Comparison of ENCODE assay signal across 34 cellular contexts in genomic region chr13:110682746-110683145, GRCh38.
"Had no signal": no experiment of that assay in that cellular context is flagged by ENCODE, and none has a peak within 500 bp of the region (broad histone marks: within the 10 kb centered on the region; RNA-seq: fewer than 3 reads in every experiment).

No MANE protein-coding gene starts in this region.

- H3K27ac ChIP-seq: ascending aorta, cardiac muscle cell, VCaP had no signal

- ATAC-seq: activated CD8-positive, alpha-beta T cell treated with anti-CD3 and anti-CD28 coated beads, Interleukin-2, amount 10 ng/mL, durations not matched to agents 7 days and 5 days; activated naive CD8-positive, alpha-beta T cell treated with anti-CD3 and anti-CD28 coated beads, Interleukin-2, amount 50 U/mL, for 24 hours had no signal

- H3K9me3 Mint-ChIP-seq: activated B cell treated with CpG ODN at 0.5 μM for 24 hours; activated CD4-positive, alpha-beta memory T cell treated with anti-CD3 and anti-CD28 coated beads, Interleukin-2, amount 10 ng/mL, durations not matched to agents 7 days and 5 days; activated CD4-positive, alpha-beta T cell treated with anti-CD3 and anti-CD28 coated beads, Interleukin-2, amount 10 ng/mL, durations not matched to agents 24 days and 14 days; activated naive CD4-positive, alpha-beta T cell treated with anti-CD3 and anti-CD28 coated beads, Interleukin-2, amount 10 ng/mL, durations not matched to agents 7 days and 5 days; activated naive CD4-positive, alpha-beta T cell treated with anti-CD3 and anti-CD28 coated beads, Interleukin-2, amount 50 U/mL, for 24 hours; activated naive CD8-positive, alpha-beta T cell treated with anti-CD3 and anti-CD28 coated beads, Interleukin-2, amount 10 ng/mL, durations not matched to agents 7 days and 5 days; activated naive CD8-positive, alpha-beta T cell treated with anti-CD3 and anti-CD28 coated beads, Interleukin-2, amount 50 U/mL, for 24 hours; activated T-cell treated with anti-CD3 and anti-CD28 coated beads, Interleukin-2, amount 50 U/mL, for 24 hours; activated T-helper 2 cell treated with anti-CD3 and anti-CD28 coated beads, Interferon-gamma antibody, Interleukin-2, Interleukin-4, amounts not matched to agents 10 μg/mL and 5 μg/mL and 100 μg/mL, durations not matched to agents 14 hours and 24 hours and 36 hours; central memory CD8-positive, alpha-beta T cell; T-helper 1 cell treated with Interleukin-12 subunit alpha and Interleukin-12 subunit beta and Interleukin-4 antibody, amounts not matched to agents 30 μg/mL and 1 μg/mL, for 36 hours; T-helper 2 cell treated with Interferon-gamma antibody and Interleukin-4, amounts not matched to agents 5 μg/mL and 100 μg/mL, for 36 hours had no signal

- H3K4me3 ChIP-seq: ascending aorta, cardiac muscle cell had no signal

- H3K4me1 ChIP-seq: ascending aorta had no signal

- H3K4me1 Mint-ChIP-seq: activated CD4-positive, alpha-beta memory T cell treated with anti-CD3 and anti-CD28 coated beads, Interleukin-2, amount 10 ng/mL, durations not matched to agents 7 days and 5 days; activated naive CD4-positive, alpha-beta T cell treated with anti-CD3 and anti-CD28 coated beads, Interleukin-2, amount 10 ng/mL, durations not matched to agents 7 days and 5 days; brain had no signal

- H3K27me3 ChIP-seq: ascending aorta, cardiac muscle cell had no signal

- H3K27ac Mint-ChIP-seq: activated CD4-positive, alpha-beta memory T cell treated with anti-CD3 and anti-CD28 coated beads, Interleukin-2, amount 10 ng/mL, durations not matched to agents 7 days and 5 days; activated CD4-positive, alpha-beta T cell treated with anti-CD3 and anti-CD28 coated beads, Interleukin-2, amount 10 ng/mL, durations not matched to agents 24 days and 14 days; activated CD8-positive, alpha-beta memory T cell treated with anti-CD3 and anti-CD28 coated beads, Interleukin-2, amount 10 ng/mL, durations not matched to agents 7 days and 5 days; activated CD8-positive, alpha-beta T cell treated with anti-CD3 and anti-CD28 coated beads, Interleukin-2, amount 10 ng/mL, durations not matched to agents 7 days and 5 days; activated naive CD4-positive, alpha-beta T cell treated with anti-CD3 and anti-CD28 coated beads, Interleukin-2, amount 50 U/mL, for 24 hours; activated naive CD8-positive, alpha-beta T cell; activated naive CD8-positive, alpha-beta T cell treated with anti-CD3 and anti-CD28 coated beads, Interleukin-2, amount 10 ng/mL, durations not matched to agents 7 days and 5 days; activated naive CD8-positive, alpha-beta T cell treated with anti-CD3 and anti-CD28 coated beads, Interleukin-2, amount 50 U/mL, for 24 hours; activated T-cell treated with anti-CD3 and anti-CD28 coated beads, Interleukin-2, amount 50 U/mL, for 24 hours; activated T-helper 2 cell treated with anti-CD3 and anti-CD28 coated beads, Interferon-gamma antibody, Interleukin-2, Interleukin-4, amounts not matched to agents 10 μg/mL and 5 μg/mL and 100 μg/mL, durations not matched to agents 14 hours and 24 hours and 36 hours; T-helper 1 cell treated with Interleukin-12 subunit alpha and Interleukin-12 subunit beta and Interleukin-4 antibody, amounts not matched to agents 30 μg/mL and 1 μg/mL, for 36 hours; T-helper 2 cell treated with Interferon-gamma antibody and Interleukin-4, amounts not matched to agents 5 μg/mL and 100 μg/mL, for 36 hours had no signal

- H3K9me3 ChIP-seq: ascending aorta had no signal

- H3K27me3 Mint-ChIP-seq: activated B cell treated with CpG ODN at 0.5 μM for 24 hours; activated CD4-positive, alpha-beta memory T cell treated with anti-CD3 and anti-CD28 coated beads, Interleukin-2, amount 10 ng/mL, durations not matched to agents 7 days and 5 days; activated CD4-positive, alpha-beta T cell treated with anti-CD3 and anti-CD28 coated beads, Interleukin-2, amount 10 ng/mL, durations not matched to agents 24 days and 14 days; activated CD8-positive, alpha-beta memory T cell treated with anti-CD3 and anti-CD28 coated beads, Interleukin-2, amount 10 ng/mL, durations not matched to agents 7 days and 5 days; activated naive CD4-positive, alpha-beta T cell treated with anti-CD3 and anti-CD28 coated beads, Interleukin-2, amount 10 ng/mL, durations not matched to agents 7 days and 5 days; activated naive CD4-positive, alpha-beta T cell treated with anti-CD3 and anti-CD28 coated beads, Interleukin-2, amount 50 U/mL, for 24 hours; activated naive CD8-positive, alpha-beta T cell; activated naive CD8-positive, alpha-beta T cell treated with anti-CD3 and anti-CD28 coated beads, Interleukin-2, amount 10 ng/mL, durations not matched to agents 7 days and 5 days; activated naive CD8-positive, alpha-beta T cell treated with anti-CD3 and anti-CD28 coated beads, Interleukin-2, amount 50 U/mL, for 24 hours; activated T-cell treated with anti-CD3 and anti-CD28 coated beads, Interleukin-2, amount 50 U/mL, for 24 hours; brain; central memory CD8-positive, alpha-beta T cell had no signal

- H3K4me3 Mint-ChIP-seq: activated B cell treated with CpG ODN at 0.5 μM for 24 hours; activated CD4-positive, alpha-beta memory T cell treated with anti-CD3 and anti-CD28 coated beads, Interleukin-2, amount 10 ng/mL, durations not matched to agents 7 days and 5 days; activated CD4-positive, alpha-beta T cell treated with anti-CD3 and anti-CD28 coated beads, Interleukin-2, amount 10 ng/mL, durations not matched to agents 24 days and 14 days; activated CD8-positive, alpha-beta memory T cell treated with anti-CD3 and anti-CD28 coated beads, Interleukin-2, amount 10 ng/mL, durations not matched to agents 7 days and 5 days; activated CD8-positive, alpha-beta T cell treated with anti-CD3 and anti-CD28 coated beads, Interleukin-2, amount 10 ng/mL, durations not matched to agents 7 days and 5 days; activated naive CD4-positive, alpha-beta T cell treated with anti-CD3 and anti-CD28 coated beads, Interleukin-2, amount 10 ng/mL, durations not matched to agents 7 days and 5 days; activated naive CD4-positive, alpha-beta T cell treated with anti-CD3 and anti-CD28 coated beads, Interleukin-2, amount 50 U/mL, for 24 hours; activated naive CD8-positive, alpha-beta T cell; activated naive CD8-positive, alpha-beta T cell treated with anti-CD3 and anti-CD28 coated beads, Interleukin-2, amount 10 ng/mL, durations not matched to agents 7 days and 5 days; activated naive CD8-positive, alpha-beta T cell treated with anti-CD3 and anti-CD28 coated beads, Interleukin-2, amount 50 U/mL, for 24 hours; activated T-cell treated with anti-CD3 and anti-CD28 coated beads, Interleukin-2, amount 50 U/mL, for 24 hours; brain; central memory CD8-positive, alpha-beta T cell; T-helper 1 cell treated with Interleukin-12 subunit alpha and Interleukin-12 subunit beta and Interleukin-4 antibody, amounts not matched to agents 30 μg/mL and 1 μg/mL, for 36 hours; T-helper 2 cell treated with Interferon-gamma antibody and Interleukin-4, amounts not matched to agents 5 μg/mL and 100 μg/mL, for 36 hours had no signal

- DNase-seq: activated B cell treated with CpG ODN at 0.5 μM for 24 hours; activated CD4-positive, alpha-beta T cell treated with anti-CD3 and anti-CD28 coated beads for 4 hours; activated CD4-positive, alpha-beta T cell treated with anti-CD3 and anti-CD28 coated beads, Interleukin-2, amount 50 U/mL, for 1 hour; activated CD4-positive, alpha-beta T cell treated with anti-CD3 and anti-CD28 coated beads, Interleukin-2, amount 50 U/mL, for 4 hours; activated CD4-positive, CD25-positive, alpha-beta regulatory T cell treated with anti-CD3 and anti-CD28 coated beads, Interleukin-2, amount 50 U/mL, for 72 hours; activated CD8-positive, alpha-beta memory T cell treated with anti-CD3 and anti-CD28 coated beads for 24 hours; activated CD8-positive, alpha-beta memory T cell treated with anti-CD3 and anti-CD28 coated beads, Interleukin-2, amount 10 ng/mL, durations not matched to agents 7 days and 5 days; activated CD8-positive, alpha-beta memory T cell treated with anti-CD3 and anti-CD28 coated beads, Interleukin-2, amount 50 U/mL, for 48 hours; activated CD8-positive, alpha-beta T cell treated with anti-CD3 and anti-CD28 coated beads, Interleukin-2, amount 10 ng/mL, durations not matched to agents 7 days and 5 days; activated effector memory CD4-positive, alpha-beta T cell treated with Interleukin-2 at 50 U/mL for 16 hours; activated gamma-delta T cell; activated naive CD4-positive, alpha-beta T cell treated with Interleukin-2 at 50 U/mL for 16 hours; activated naive CD8-positive, alpha-beta T cell treated with anti-CD3 and anti-CD28 coated beads, Interleukin-2, amount 10 ng/mL, durations not matched to agents 7 days and 5 days; activated naive CD8-positive, alpha-beta T cell treated with anti-CD3 and anti-CD28 coated beads, Interleukin-2, amount 50 U/mL, for 24 hours; activated T-cell treated with anti-CD3 and anti-CD28 coated beads, Interleukin-2, amount 50 U/mL, for 24 hours; activated T-cell treated with anti-CD3 and anti-CD28 coated beads, Interleukin-2, amount 50 U/mL, for 48 hours; amygdala; anterior cingulate cortex; caudate nucleus; SW 1271; T-helper 9 cell had no signal
